Comparison of ENCODE assay signal across 9 cellular contexts in the genomic region with DNA sequence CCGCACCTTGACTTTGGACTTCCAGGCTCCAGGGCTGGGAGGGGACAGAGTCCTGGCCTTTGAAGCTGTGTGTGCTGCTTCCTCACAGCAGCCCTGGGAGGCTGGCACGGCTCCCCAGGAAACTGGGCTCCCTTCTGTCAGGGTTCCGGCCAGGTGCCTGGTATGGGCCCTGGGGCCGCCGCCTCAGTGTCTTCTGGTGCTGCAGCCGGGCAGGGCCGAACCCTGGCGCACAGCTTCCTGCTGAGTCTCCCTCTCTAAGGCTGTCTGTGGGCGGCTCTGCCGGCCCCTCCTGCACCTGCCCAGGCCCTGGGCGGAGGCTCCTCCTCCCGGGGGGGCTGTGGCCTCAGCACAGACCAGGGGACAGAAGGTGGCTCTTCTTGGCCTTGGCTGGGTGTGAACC. TPM values are rescaled to one million over a fixed set of nuclear protein-coding genes. Genes with fewer than 3 reads are reported as not detected.
DNase-seq lines count a peak whose midpoint lies in the region; ATAC-seq and TF ChIP-seq lines count a peak whose summit lies in the region.
"Had no signal": no experiment of that assay in that cellular context is flagged by ENCODE, and none has a peak within 500 bp of the region (broad histone marks: within the 10 kb centered on the region; RNA-seq: fewer than 3 reads in every experiment).

No MANE protein-coding gene starts in this region.

- no peak for TF ChIP-seq EP300 in tibial nerve (IDR thresholded peaks at IDR 0.05)

- CTCF ChIA-PET in HEK293 (lab: Yijun Ruan, JAX): no interaction called here

- peak; percentile 8 for ATAC-seq in omental fat pad (ENCODE audit: low FRiP score)
- no peak for ATAC-seq in GM21528 (IDR thresholded peaks at IDR 0.05; ENCODE audit: low FRiP score, unreplicated experiment)

- H3K36me3 ChIP-seq in HEK293 (ENCODE audit: control insufficient read depth in 2 of 2, insufficient read depth in 1 of 2, low read length in 2 of 2): peaks cover 0 to 11% of the 10 kb centered on the region in 2 experiments; a peak in 2 of 3 replicates
- peaks cover 0 to 35% (median 0%) of the 10 kb centered on the region in 3 donors for H3K36me3 ChIP-seq in tibial nerve
- no peaks in the 10 kb centered on the region; the same call in 1 of the 2 replicates for H3K36me3 ChIP-seq in HAP-1 (replicated peaks)

- H3K4me3 ChIP-seq in HEK293 (ENCODE audit: low read depth, low read length) (no peak overlapping the region), tibial nerve (no peak overlapping the region), HAP-1 (no peak overlapping the region)

- no peak overlapping the region for H3K27ac ChIP-seq in HEK293 (ENCODE audit: extremely low read depth, low read depth, low read length)
- peak overlapping the region in 2 of 4 donors; percentile 53 to 57 for H3K27ac ChIP-seq in tibial nerve

- TF ChIP-seq CTCF in HEK293 (tag by site-specific recombination; IDR thresholded peaks at IDR 0.05): no peak
- TF ChIP-seq CTCF in omental fat pad (IDR thresholded peaks at IDR 0.05): no peak
- no peak for TF ChIP-seq CTCF in tibial nerve (IDR thresholded peaks at IDR 0.05)

- POLR2A ChIA-PET in HEK293 (lab: Yijun Ruan, JAX): no interaction called here

- in situ Hi-C loops in HAP-1 (cut with MboI; ENCODE audit: low sequenced_read_pairs): no loop called here

- 56 to 60% methylated on average over 9 to 12 of the region's 12 CpGs for WGBS in tibial nerve, 2 donors

- DNase-seq in ELF-1 (ENCODE audit: low read depth, low spot score) (peak; percentile 20), cerebellar cortex (ENCODE audit: low spot score) (peak; percentile 15), omental fat pad (ENCODE audit: low spot score) (no peak), tibial nerve (ENCODE audit: low spot score in 2 of 2) (no peak), HAP-1 (ENCODE audit: low spot score in 2 of 2) (no peak), RKO (ENCODE audit: low spot score) (no peak)
- DNase-seq: activated CD8-positive, alpha-beta memory T cell treated with anti-CD3 and anti-CD28 coated beads for 24 hours had no signal

- H3K4me1 ChIP-seq in HEK293 (ENCODE audit: control insufficient read depth, insufficient read depth, low read length): 0 out of 2 replicates have a peak, but pooled peaks cover 2% of the 10 kb centered on the region
- peaks cover 0 to 54% (median 25%) of the 10 kb centered on the region in 4 donors for H3K4me1 ChIP-seq in tibial nerve
- H3K4me1 ChIP-seq in HAP-1: no peaks in the 10 kb centered on the region

- H3K9me3 ChIP-seq in HEK293 (ENCODE audit: control insufficient read depth, insufficient read depth, low read depth, low read length) (no peaks in the 10 kb centered on the region), tibial nerve (no peaks in the 10 kb centered on the region), HAP-1 (no peaks in the 10 kb centered on the region)

- TF ChIP-seq POLR2A in tibial nerve (IDR thresholded peaks at IDR 0.05): no peak

- H3K27me3 ChIP-seq in tibial nerve: no peaks in the 10 kb centered on the region
- no peaks in the 10 kb centered on the region for H3K27me3 ChIP-seq in HAP-1 (ENCODE audit: low read depth)

TF ChIP-seq in HEK293, 187 proteins besides CTCF, POLR2A, EP300 and RAD21:
- TF ChIP-seq KLF1 (tag by site-specific recombination; IDR thresholded peaks at IDR 0.05) (peak; percentile 32; the same call in 1 of the 2 replicates), EGR2 (tag by site-specific recombination; IDR thresholded peaks at IDR 0.05; ENCODE audit: low read depth) (peak; percentile 46; the same call in 1 of the 2 replicates), ZNF335 (tag by site-specific recombination; conservative IDR thresholded peaks at IDR 0.05) (no peak)

RNA-seq across cellular contexts. Expression of a gene that starts 32.4 kb away (rescaled TPM):
- 1,000 to 10,000 TPM in 1 of 4 donors, 100 to 1,000 TPM in 3; 429 to 1,640 (median 892) TPM for total RNA-seq in omental fat pad
- 100 to 1,000 TPM; 337 to 518 (median 493) TPM for total RNA-seq in tibial nerve

RNA-seq across cellular contexts. Expression of a gene that starts 37.9 kb away (rescaled TPM):
- total RNA-seq in omental fat pad (100 to 1,000 TPM in 1 of 4 donors, 10 to 100 TPM in 3; 33.1 to 208 (median 61.9) TPM), tibial nerve (100 to 1,000 TPM in 1 of 4 donors, 10 to 100 TPM in 3; 26.6 to 105 (median 39.3) TPM)

RNA-seq across cellular contexts. Expression of a gene that starts 41.0 kb away (rescaled TPM):
- total RNA-seq in omental fat pad (100 to 1,000 TPM; 151 to 216 (median 188) TPM), tibial nerve (100 to 1,000 TPM in 3 of 4 donors, 10 to 100 TPM in 1; 81.6 to 136 (median 121) TPM)

Comparison
In these comparisons a context has a peak if more than half of its experiments do, and no peak if none do; other contexts are left out.
1. DNase-seq: peak in ELF-1 (single experiment) and cerebellar cortex (single experiment); none in omental fat pad (single experiment), tibial nerve (0 of 2), HAP-1 (0 of 2) and RKO (single experiment).